ENCODE assay signal across 14 cellular contexts in the genomic region with DNA sequence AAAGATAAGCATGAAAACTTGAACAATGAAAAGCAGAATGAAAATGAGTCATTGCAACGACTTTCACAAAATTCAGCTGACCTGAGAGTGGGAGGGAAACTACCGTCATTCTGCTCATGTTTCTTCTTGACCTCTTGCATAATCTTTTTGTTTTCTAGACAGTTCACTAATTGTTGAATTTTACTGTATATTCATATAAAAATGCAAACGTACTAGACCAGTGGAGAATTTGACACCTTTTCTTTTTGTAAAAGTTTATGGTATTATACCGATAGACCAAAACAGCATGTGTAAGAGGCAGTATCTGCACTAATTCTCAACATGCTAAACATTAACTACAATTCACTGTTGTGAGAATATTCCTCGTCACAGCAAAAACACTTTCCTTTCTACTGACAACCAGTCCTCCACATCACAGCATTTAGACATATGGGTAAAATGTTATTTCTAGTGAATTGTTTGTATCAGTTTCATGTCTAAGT.
DNase-seq lines count a peak whose midpoint lies in the region; ATAC-seq and TF ChIP-seq lines count a peak whose summit lies in the region.
"Had no signal": no experiment of that assay in that cellular context is flagged by ENCODE, and none has a peak within 500 bp of the region (broad histone marks: within the 10 kb centered on the region; RNA-seq: fewer than 3 reads in every experiment).

No MANE protein-coding gene starts in this region.

- H3K27me3 Mint-ChIP-seq in CD8-positive, alpha-beta T cell (ENCODE audit: low read depth): peaks cover 6% of the 10 kb centered on the region
- H3K27me3 Mint-ChIP-seq: stimulated activated naive CD8-positive, alpha-beta T cell treated with anti-CD3 and anti-CD28 coated beads, Interleukin-15, amount 100 ng/mL, for 72 hours had no signal

- no peak overlapping the region for H3K4me3 Mint-ChIP-seq in CD8-positive, alpha-beta T cell
- H3K4me3 Mint-ChIP-seq: stimulated activated naive CD8-positive, alpha-beta T cell treated with anti-CD3 and anti-CD28 coated beads, Interleukin-15, amount 100 ng/mL, for 72 hours had no signal

- CTCF ChIA-PET in AG04450 (lab: Charles Lee): no interaction called here
- CTCF ChIA-PET in HEK293 (lab: Yijun Ruan, JAX): interaction anchor here (0.6 kb wide), 1 partner anchor 1424 kb away, joined by 8 read pairs; no protein-coding TSS in a partner anchor
- CTCF ChIA-PET in CD8-positive, alpha-beta T cell (lab: Charles Lee): no interaction called here

- no peak for ATAC-seq in CD8-positive, alpha-beta T cell
- ATAC-seq in HG03045 (IDR thresholded peaks at IDR 0.05; ENCODE audit: unreplicated experiment): no peak
- ATAC-seq in GM19351 (IDR thresholded peaks at IDR 0.05; ENCODE audit: unreplicated experiment): no peak
- ATAC-seq: HCT116; left cardiac atrium; stimulated activated naive CD8-positive, alpha-beta T cell treated with anti-CD3 and anti-CD28 coated beads, Interleukin-15, amount 100 ng/mL, for 72 hours had no signal

- no peaks in the 10 kb centered on the region for H3K9me3 ChIP-seq in AG04450 (ENCODE audit: control insufficient read depth, insufficient read depth, low read length)
- no peaks in the 10 kb centered on the region for H3K9me3 ChIP-seq in HEK293 (ENCODE audit: control insufficient read depth, insufficient read depth, low read depth, low read length)
- H3K9me3 ChIP-seq in CD8-positive, alpha-beta T cell (ENCODE audit: low read length): no peaks in the 10 kb centered on the region

- POLR2A ChIA-PET in AG04450 (lab: Yijun Ruan, JAX) (no interaction called here), HEK293 (lab: Yijun Ruan, JAX) (interaction anchor here (0.6 kb wide), 1 partner anchor 665 kb away, joined by 4 read pairs; no protein-coding TSS in a partner anchor)
- POLR2A ChIA-PET in CD8-positive, alpha-beta T cell (lab: Charles Lee): no interaction called here

- H3K36me3 ChIP-seq in HEK293 (ENCODE audit: control insufficient read depth in 2 of 2, insufficient read depth in 1 of 2, low read length in 2 of 2): no peaks in the 10 kb centered on the region
- H3K36me3 ChIP-seq in CD8-positive, alpha-beta T cell (ENCODE audit: insufficient read depth, low read length): no peaks in the 10 kb centered on the region

- DNase-seq in AG04450 (ENCODE audit: low read depth, low spot score): peak; percentile 37
- DNase-seq in NCI-H226: peak; percentile 44
- peak; percentile 92 for DNase-seq in fibroblast of pulmonary artery (ENCODE audit: low read depth)
- no peak for DNase-seq in CD8-positive, alpha-beta T cell
- DNase-seq in DMS114 treated with DMSO at 0.1 percent for 48 hours (lab: John Stamatoyannopoulos, UW; ENCODE audit: unreplicated experiment): no peak
- DNase-seq: activated T-cell treated with anti-CD3 and anti-CD28 coated beads, Interleukin-2, amount 50 U/mL, for 1 hour; erythroblast; left cardiac atrium; stimulated activated CD4-positive, alpha-beta T cell treated with anti-CD3 and anti-CD28 coated beads, Interleukin-2, amount 100 ng/mL, for 24 hours; stimulated activated naive CD8-positive, alpha-beta T cell treated with anti-CD3 and anti-CD28 coated beads, Interleukin-15, amount 100 ng/mL, for 72 hours had no signal

- H3K4me1 Mint-ChIP-seq in CD8-positive, alpha-beta T cell (ENCODE audit: low read depth): no peaks in the 10 kb centered on the region
- H3K4me1 Mint-ChIP-seq: stimulated activated naive CD8-positive, alpha-beta T cell treated with anti-CD3 and anti-CD28 coated beads, Interleukin-15, amount 100 ng/mL, for 72 hours had no signal

- no peaks in the 10 kb centered on the region for H3K36me3 Mint-ChIP-seq in CD8-positive, alpha-beta T cell

- H3K4me3 ChIP-seq in AG04450 (ENCODE audit: low read depth, low read length) (no peak overlapping the region), HEK293 (ENCODE audit: low read depth, low read length) (no peak overlapping the region), fibroblast of pulmonary artery (replicated peaks; ENCODE audit: low read depth, low read length) (no peak overlapping the region)
- no peak overlapping the region for H3K4me3 ChIP-seq in CD8-positive, alpha-beta T cell (ENCODE audit: low read depth, low read length)

- no peak overlapping the region for H3K27ac Mint-ChIP-seq in CD8-positive, alpha-beta T cell
- H3K27ac Mint-ChIP-seq: stimulated activated naive CD8-positive, alpha-beta T cell treated with anti-CD3 and anti-CD28 coated beads, Interleukin-15, amount 100 ng/mL, for 72 hours had no signal

- intact Hi-C loops in CD8-positive, alpha-beta T cell (cut with DNase I, micrococcal nuclease): no loop called here

- no peaks in the 10 kb centered on the region for H3K27me3 ChIP-seq in AG04450 (ENCODE audit: control insufficient read depth, insufficient read depth, low read length)
- no peaks in the 10 kb centered on the region for H3K27me3 ChIP-seq in CD8-positive, alpha-beta T cell (ENCODE audit: insufficient read depth, low read length)

- no peak for TF ChIP-seq CTCF in AG04450 (IDR thresholded peaks at IDR 0.05; ENCODE audit: low read depth, low read length)
- no peak for TF ChIP-seq CTCF in HEK293 (tag by site-specific recombination; IDR thresholded peaks at IDR 0.05)
- no peak for TF ChIP-seq CTCF in fibroblast of pulmonary artery (IDR thresholded peaks at IDR 0.05; ENCODE audit: low read length, missing control alignments)
- TF ChIP-seq CTCF in CD8-positive, alpha-beta T cell (IDR thresholded peaks at IDR 0.05): no peak

- H3K9me3 Mint-ChIP-seq in CD8-positive, alpha-beta T cell: peaks cover 2% of the 10 kb centered on the region
- H3K9me3 Mint-ChIP-seq: stimulated activated naive CD8-positive, alpha-beta T cell treated with anti-CD3 and anti-CD28 coated beads, Interleukin-15, amount 100 ng/mL, for 72 hours had no signal

- peaks cover 6% of the 10 kb centered on the region; the same call in 1 of the 2 replicates for H3K4me1 ChIP-seq in HEK293 (ENCODE audit: control insufficient read depth, insufficient read depth, low read length)
- no peaks in the 10 kb centered on the region for H3K4me1 ChIP-seq in CD8-positive, alpha-beta T cell (ENCODE audit: insufficient read depth, low read length)

- no peak overlapping the region for H3K27ac ChIP-seq in AG04450 (ENCODE audit: low read depth, low read length)
- H3K27ac ChIP-seq in HEK293 (ENCODE audit: extremely low read depth, low read depth, low read length): no peak overlapping the region
- H3K27ac ChIP-seq in CD8-positive, alpha-beta T cell (ENCODE audit: low read depth, low read length): no peak overlapping the region

TF ChIP-seq in HEK293, 187 proteins besides CTCF, POLR2A, EP300 and RAD21:
- TF ChIP-seq YY2 (tag by site-specific recombination; IDR thresholded peaks at IDR 0.05) (no peak), PRDM1 (tag by site-specific recombination; IDR thresholded peaks at IDR 0.05) (0 out of 2 replicates have a peak, but pooled peaks have one; percentile 26), ZNF169 (tag by site-specific recombination; IDR thresholded peaks at IDR 0.05) (no peak), MYNN (tag by site-specific recombination; IDR thresholded peaks at IDR 0.05; ENCODE audit: borderline replicate concordance) (no peak), ZFP3 (tag by site-specific recombination; IDR thresholded peaks at IDR 0.05; ENCODE audit: low read depth) (no peak), GFI1B (tag by site-specific recombination; IDR thresholded peaks at IDR 0.05) (no peak), OSR2 (tag by site-specific recombination; IDR thresholded peaks at IDR 0.05) (no peak), KLF16 (tag by site-specific recombination; IDR thresholded peaks at IDR 0.05) (no peak), ZNF707 (tag by site-specific recombination; IDR thresholded peaks at IDR 0.05) (no peak), ZNF140 (tag by site-specific recombination; IDR thresholded peaks at IDR 0.05) (no peak)
- TF ChIP-seq, protein P1, sequence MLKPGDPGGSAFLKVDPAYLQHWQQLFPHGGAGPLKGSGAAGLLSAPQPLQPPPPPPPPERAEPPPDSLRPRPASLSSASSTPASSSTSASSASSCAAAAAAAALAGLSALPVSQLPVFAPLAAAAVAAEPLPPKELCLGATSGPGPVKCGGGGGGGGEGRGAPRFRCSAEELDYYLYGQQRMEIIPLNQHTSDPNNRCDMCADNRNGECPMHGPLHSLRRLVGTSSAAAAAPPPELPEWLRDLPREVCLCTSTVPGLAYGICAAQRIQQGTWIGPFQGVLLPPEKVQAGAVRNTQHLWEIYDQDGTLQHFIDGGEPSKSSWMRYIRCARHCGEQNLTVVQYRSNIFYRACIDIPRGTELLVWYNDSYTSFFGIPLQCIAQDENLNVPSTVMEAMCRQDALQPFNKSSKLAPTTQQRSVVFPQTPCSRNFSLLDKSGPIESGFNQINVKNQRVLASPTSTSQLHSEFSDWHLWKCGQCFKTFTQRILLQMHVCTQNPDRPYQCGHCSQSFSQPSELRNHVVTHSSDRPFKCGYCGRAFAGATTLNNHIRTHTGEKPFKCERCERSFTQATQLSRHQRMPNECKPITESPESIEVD (tag by site-specific recombination; IDR thresholded peaks at IDR 0.05): peak; percentile 1; the same call in 1 of the 2 replicates

Comparison
In these comparisons a context has a peak if more than half of its experiments do, and no peak if none do; other contexts are left out.
1. DNase-seq: peak in AG04450 (single experiment), NCI-H226 (single experiment) and fibroblast of pulmonary artery (single experiment); none in CD8-positive, alpha-beta T cell (0 of 7) and DMS114 treated with DMSO at 0.1 percent for 48 hours (single experiment).